9 cellular contexts compared by ENCODE assay signal in the genomic region with DNA sequence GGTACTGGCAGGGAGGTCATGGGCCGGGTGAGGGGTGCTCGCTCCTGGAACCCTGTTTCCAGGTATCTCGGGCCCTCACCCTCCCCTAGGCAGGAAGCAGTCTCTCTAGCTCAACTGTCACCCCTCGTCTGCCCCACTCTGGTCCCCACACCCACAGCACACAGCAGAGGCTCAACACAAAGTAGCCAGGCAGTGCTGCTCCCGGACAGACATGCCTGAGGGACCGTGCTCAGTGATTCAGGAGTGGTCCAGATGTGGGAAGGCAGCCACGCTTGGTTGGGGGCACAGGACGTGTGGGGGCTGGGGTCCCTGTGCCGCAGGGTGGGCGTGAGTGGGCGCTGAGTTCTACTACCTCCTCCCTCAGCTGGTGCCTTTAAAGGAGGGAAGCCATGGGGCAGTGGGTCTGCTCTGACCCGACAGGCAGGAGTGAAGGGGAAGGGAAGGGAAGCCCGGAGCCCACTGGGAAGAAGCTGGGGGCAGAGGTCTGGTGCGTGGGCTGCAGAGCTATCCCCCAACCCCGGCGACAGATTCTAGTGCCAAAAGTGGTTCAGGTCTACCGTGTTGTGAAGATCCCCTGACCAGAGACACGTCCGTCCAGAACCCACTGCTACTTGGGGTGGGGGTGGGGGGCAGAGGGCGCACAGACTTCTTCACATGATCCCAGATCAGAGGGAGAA.
DNase-seq lines count a peak whose midpoint lies in the region; ATAC-seq and TF ChIP-seq lines count a peak whose summit lies in the region.
"Had no signal": no experiment of that assay in that cellular context is flagged by ENCODE, and none has a peak within 500 bp of the region (broad histone marks: within the 10 kb centered on the region; RNA-seq: fewer than 3 reads in every experiment).

No MANE protein-coding gene starts in this region.

- peak overlapping the region in 8 of 11 experiments; percentile 9 to 46 (median 28); a peak in 10 of 22 replicates for H3K27ac ChIP-seq in BLaER1 treated with 17β-estradiol and CSF1 and Interleukin-3, amounts not matched to agents 10 nM and 100 nM
- H3K27ac ChIP-seq in KOPT-K1 (ENCODE audit: low read depth, low read length, poor library complexity, severe bottlenecking) (peak overlapping the region; percentile 37), parathyroid adenoma (peak overlapping the region; percentile 45)

- TF ChIP-seq CTCF in parathyroid adenoma (IDR thresholded peaks at IDR 0.05) (no peak), GM13977 (IDR thresholded peaks at IDR 0.05; ENCODE audit: extremely low read depth, insufficient read depth, missing control alignments) (no peak)

- DNase-seq in effector memory CD8-positive, alpha-beta T cell, result no peak
- DNase-seq in NCI-H69 (lab: John Stamatoyannopoulos, UW), result no peak
- no peak for DNase-seq in AG08396 (ENCODE audit: low spot score)
- no peak for DNase-seq in DMS 273 treated with DMSO at 0.1 percent for 48 hours (lab: John Stamatoyannopoulos, UW)
- DNase-seq in GM13977 (ENCODE audit: low spot score), result no peak

- peaks cover 99 to 100% (median 100%) of the 10 kb centered on the region in 11 experiments for H4K20me1 ChIP-seq in BLaER1 treated with 17β-estradiol and CSF1 and Interleukin-3, amounts not matched to agents 10 nM and 100 nM

- peak overlapping the region; percentile 72 to 100 (median 97) for H3K4me2 ChIP-seq in BLaER1 treated with 17β-estradiol and CSF1 and Interleukin-3, amounts not matched to agents 10 nM and 100 nM
- no peak overlapping the region for H3K4me2 ChIP-seq in parathyroid adenoma (ENCODE audit: low read length)

- peaks cover 16% of the 10 kb centered on the region for H3K79me2 ChIP-seq in parathyroid adenoma

- H3K4me3 ChIP-seq in BLaER1 treated with 17β-estradiol and CSF1 and Interleukin-3, amounts not matched to agents 10 nM and 100 nM, result no peak overlapping the region
- H3K4me3 ChIP-seq in parathyroid adenoma (ENCODE audit: low read depth, low read length), result no peak overlapping the region
- H3K4me3 ChIP-seq: SK-N-MC had no signal

- peaks cover 46 to 54% of the 10 kb centered on the region in 2 donors for H3K4me1 Mint-ChIP-seq in effector memory CD8-positive, alpha-beta T cell (ENCODE audit: low read depth in 2 of 2)

- in situ Hi-C loops in GM13977 (cut with MboI; ENCODE audit: low pct_unique_long_range_greater_than_20kb, low sequenced_read_pairs, unreplicated experiment), result no loop called here

- H3K27me3 Mint-ChIP-seq in effector memory CD8-positive, alpha-beta T cell, result no peaks in the 10 kb centered on the region

- peaks cover 100% of the 10 kb centered on the region for H3K36me3 Mint-ChIP-seq in effector memory CD8-positive, alpha-beta T cell (ENCODE audit: insufficient read depth)

- peak overlapping the region; percentile 90 to 96 for H3K27ac Mint-ChIP-seq in effector memory CD8-positive, alpha-beta T cell

- peaks cover 72 to 86% (median 80%) of the 10 kb centered on the region in 10 experiments for H3K4me1 ChIP-seq in BLaER1 treated with 17β-estradiol and CSF1 and Interleukin-3, amounts not matched to agents 10 nM and 100 nM
- peaks cover 41% of the 10 kb centered on the region for H3K4me1 ChIP-seq in parathyroid adenoma

- no peaks in the 10 kb centered on the region for H3K9me3 ChIP-seq in BLaER1 treated with 17β-estradiol and CSF1 and Interleukin-3, amounts not matched to agents 10 nM and 100 nM (replicated peaks in 1 of 11)
- H3K9me3 ChIP-seq in KOPT-K1 (ENCODE audit: insufficient read depth, low read length, poor library complexity, severe bottlenecking) (no peaks in the 10 kb centered on the region), parathyroid adenoma (ENCODE audit: control insufficient read depth, low read length) (no peaks in the 10 kb centered on the region)

- H3K36me3 ChIP-seq in BLaER1 treated with 17β-estradiol and CSF1 and Interleukin-3, amounts not matched to agents 10 nM and 100 nM, result peaks cover 42 to 92% (median 68%) of the 10 kb centered on the region in 11 experiments
- H3K36me3 ChIP-seq in KOPT-K1 (ENCODE audit: insufficient read depth, low read length) (peaks cover 63% of the 10 kb centered on the region), parathyroid adenoma (ENCODE audit: control insufficient read depth, insufficient read depth, low read length) (no peaks in the 10 kb centered on the region)

- ATAC-seq in effector memory CD8-positive, alpha-beta T cell (replicated peaks), result no peak

- H3K27me3 ChIP-seq in BLaER1 treated with 17β-estradiol and CSF1 and Interleukin-3, amounts not matched to agents 10 nM and 100 nM, result no peaks in the 10 kb centered on the region
- no peaks in the 10 kb centered on the region for H3K27me3 ChIP-seq in parathyroid adenoma (ENCODE audit: control insufficient read depth, insufficient read depth, low read length)

- peak overlapping the region; percentile 28 to 68 (median 47); a peak in 20 of 22 replicates for H3K9ac ChIP-seq in BLaER1 treated with 17β-estradiol and CSF1 and Interleukin-3, amounts not matched to agents 10 nM and 100 nM
- no peak overlapping the region for H3K9ac ChIP-seq in parathyroid adenoma

- H2AFZ ChIP-seq in parathyroid adenoma, result no peak overlapping the region

- H3K9me3 Mint-ChIP-seq in effector memory CD8-positive, alpha-beta T cell, result no peaks in the 10 kb centered on the region

- peak overlapping the region in 1 of 2 donors; percentile 90 for H3K4me3 Mint-ChIP-seq in effector memory CD8-positive, alpha-beta T cell
